Comparison of ENCODE assay signal across 23 cellular contexts in the genomic region with DNA sequence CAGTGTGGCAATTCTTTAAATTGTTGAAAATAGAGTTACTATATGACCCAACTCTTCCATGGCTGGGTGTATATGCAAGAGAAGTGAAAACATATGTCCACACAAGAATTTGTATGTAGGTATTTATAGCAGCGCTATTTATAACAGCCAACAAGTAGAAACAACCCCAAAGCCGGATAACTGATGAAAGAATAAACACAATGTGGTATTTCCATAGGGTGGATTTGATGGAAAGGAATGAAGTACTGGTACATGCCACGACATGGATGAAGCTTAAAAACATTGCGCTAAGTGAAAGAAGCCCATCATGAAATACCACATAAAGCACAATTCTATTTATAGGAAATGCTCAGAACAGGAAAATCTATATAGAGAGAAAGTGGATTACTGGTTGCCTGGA.
DNase-seq lines count a peak whose midpoint lies in the region; ATAC-seq and TF ChIP-seq lines count a peak whose summit lies in the region.
"Had no signal": no experiment of that assay in that cellular context is flagged by ENCODE, and none has a peak within 500 bp of the region (broad histone marks: within the 10 kb centered on the region; RNA-seq: fewer than 3 reads in every experiment).

No MANE protein-coding gene starts in this region.

- no peak overlapping the region for H3K4me3 ChIP-seq in epithelial cell of esophagus (ENCODE audit: low read length)
- no peak overlapping the region for H3K4me3 ChIP-seq in mesendoderm (ENCODE audit: low read length)
- H3K4me3 ChIP-seq: BLaER1, GM12878 had no signal

- H2BK15ac ChIP-seq in mesendoderm (replicated peaks; ENCODE audit: low read depth) = no peak overlapping the region

- H3K4me2 ChIP-seq in mesendoderm (ENCODE audit: low read length) = no peak overlapping the region
- H3K4me2 ChIP-seq: BLaER1 had no signal

- no peaks in the 10 kb centered on the region for H3K79me1 ChIP-seq in mesendoderm (ENCODE audit: low read length)

- H2AK5ac ChIP-seq in mesendoderm (ENCODE audit: low read length) = no peak overlapping the region

- no peaks in the 10 kb centered on the region for H3K4me1 ChIP-seq in mesendoderm (ENCODE audit: control insufficient read depth, low read depth, low read length)
- H3K4me1 ChIP-seq: BE2C, BLaER1 had no signal

- DNase-seq in MV-4-11 (lab: John Stamatoyannopoulos, UW) (peak; percentile 57), epithelial cell of esophagus (ENCODE audit: low read depth) (peak; percentile 76), mesendoderm (no peak), T-helper 9 cell (no peak), hypothalamus (lab: John Stamatoyannopoulos, UW) (no peak)
- DNase-seq: 8988T; ACHN; BE2C; C1 segment of cervical spinal cord; CD4-positive, alpha-beta memory T cell; CD4-positive, CD25-positive, alpha-beta regulatory T cell; CD8-positive, alpha-beta memory T cell; COR-L47; DMS 273 treated with DMSO at 0.1 percent for 48 hours; DMS153; DMS53; DMS79; DND-41; EL; GDM1 had no signal

- no peak for ATAC-seq in SK-N-SH treated with all-trans-retinoic acid at 6 μM for 48 hours
- ATAC-seq: GM12878 had no signal

- TF ChIP-seq CTCF in epithelial cell of esophagus (IDR thresholded peaks at IDR 0.05; ENCODE audit: insufficient read depth, low read depth, low read length, missing control alignments) = no peak

- H3K23ac ChIP-seq in mesendoderm (ENCODE audit: low read length) = no peak overlapping the region

- no peaks in the 10 kb centered on the region for H3K36me3 ChIP-seq in mesendoderm (ENCODE audit: control insufficient read depth, insufficient read depth, low read length)
- H3K36me3 ChIP-seq: BE2C, BLaER1 had no signal

- WGBS in mesendoderm (ENCODE audit: extremely low coverage, insufficient coverage, low lambda C conversion rate) = no CpG with 5 or more reads among the region's 4 CpGs

- H3K27ac ChIP-seq in mesendoderm (ENCODE audit: low read depth, low read length) = no peak overlapping the region
- H3K27ac ChIP-seq: BLaER1 had no signal

- no peak overlapping the region for H3K9ac ChIP-seq in mesendoderm (ENCODE audit: low read length)
- H3K9ac ChIP-seq: BLaER1 had no signal

- no peak overlapping the region for H3K4ac ChIP-seq in mesendoderm (ENCODE audit: low read depth, low read length)

- no peak overlapping the region for H2BK120ac ChIP-seq in mesendoderm (ENCODE audit: low read depth, low read length)

- no peak overlapping the region for H3K18ac ChIP-seq in mesendoderm (ENCODE audit: low read length)

- no peaks in the 10 kb centered on the region for H3K79me2 ChIP-seq in mesendoderm (ENCODE audit: control insufficient read depth, insufficient read depth, low read length)

- peak overlapping the region; percentile 56 for H4K8ac ChIP-seq in mesendoderm (ENCODE audit: low read depth, low read length)

- no peak overlapping the region for H3K56ac ChIP-seq in mesendoderm (ENCODE audit: low read length)

- no peak overlapping the region for H4K5ac ChIP-seq in mesendoderm (ENCODE audit: low read length)

- no peak overlapping the region for H2BK5ac ChIP-seq in mesendoderm (ENCODE audit: low read length)

- H3K27me3 ChIP-seq in mesendoderm (ENCODE audit: insufficient read depth, low read length, poor library complexity) = no peaks in the 10 kb centered on the region
- H3K27me3 ChIP-seq: BE2C, BLaER1 had no signal

TF ChIP-seq in SK-N-SH treated with all-trans-retinoic acid at 6 μM for 48 hours, 23 proteins besides CTCF, POLR2A, EP300 and RAD21:
- TF ChIP-seq, protein P1, sequence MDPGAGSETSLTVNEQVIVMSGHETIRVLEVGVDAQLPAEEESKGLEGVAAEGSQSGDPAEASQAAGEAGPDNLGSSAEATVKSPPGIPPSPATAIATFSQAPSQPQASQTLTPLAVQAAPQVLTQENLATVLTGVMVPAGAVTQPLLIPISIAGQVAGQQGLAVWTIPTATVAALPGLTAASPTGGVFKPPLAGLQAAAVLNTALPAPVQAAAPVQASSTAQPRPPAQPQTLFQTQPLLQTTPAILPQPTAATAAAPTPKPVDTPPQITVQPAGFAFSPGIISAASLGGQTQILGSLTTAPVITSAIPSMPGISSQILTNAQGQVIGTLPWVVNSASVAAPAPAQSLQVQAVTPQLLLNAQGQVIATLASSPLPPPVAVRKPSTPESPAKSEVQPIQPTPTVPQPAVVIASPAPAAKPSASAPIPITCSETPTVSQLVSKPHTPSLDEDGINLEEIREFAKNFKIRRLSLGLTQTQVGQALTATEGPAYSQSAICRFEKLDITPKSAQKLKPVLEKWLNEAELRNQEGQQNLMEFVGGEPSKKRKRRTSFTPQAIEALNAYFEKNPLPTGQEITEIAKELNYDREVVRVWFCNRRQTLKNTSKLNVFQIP (CRISPR knock-in tag; IDR thresholded peaks at IDR 0.05; ENCODE audit: borderline replicate concordance, low read depth) = no peak
- TF ChIP-seq OSR1 (CRISPR knock-in tag; IDR thresholded peaks at IDR 0.05) (no peak), RARB (CRISPR knock-in tag; IDR thresholded peaks at IDR 0.05) (no peak), TOX (CRISPR knock-in tag; IDR thresholded peaks at IDR 0.05; ENCODE audit: borderline replicate concordance) (no peak), ZFP30 (CRISPR knock-in tag; IDR thresholded peaks at IDR 0.05) (no peak), ARNTL (CRISPR knock-in tag; IDR thresholded peaks at IDR 0.05; ENCODE audit: borderline replicate concordance, low read depth) (no peak), PPARA (CRISPR knock-in tag; IDR thresholded peaks at IDR 0.05; ENCODE audit: borderline replicate concordance) (no peak), ZNF70 (CRISPR knock-in tag; IDR thresholded peaks at IDR 0.05) (no peak), ZC3H10 (CRISPR knock-in tag; IDR thresholded peaks at IDR 0.05) (no peak), TCF4 (CRISPR knock-in tag; IDR thresholded peaks at IDR 0.05; ENCODE audit: borderline replicate concordance) (no peak), SNAI2 (CRISPR knock-in tag; IDR thresholded peaks at IDR 0.05) (no peak), CSDC2 (CRISPR knock-in tag; IDR thresholded peaks at IDR 0.05) (no peak), BACH2 (CRISPR knock-in tag; IDR thresholded peaks at IDR 0.05; ENCODE audit: borderline replicate concordance) (no peak), ZNF8 (CRISPR knock-in tag; IDR thresholded peaks at IDR 0.05) (no peak), ZNF565 (CRISPR knock-in tag; conservative IDR thresholded peaks at IDR 0.05; ENCODE audit: low read depth) (no peak)
- TF ChIP-seq, protein P2, sequence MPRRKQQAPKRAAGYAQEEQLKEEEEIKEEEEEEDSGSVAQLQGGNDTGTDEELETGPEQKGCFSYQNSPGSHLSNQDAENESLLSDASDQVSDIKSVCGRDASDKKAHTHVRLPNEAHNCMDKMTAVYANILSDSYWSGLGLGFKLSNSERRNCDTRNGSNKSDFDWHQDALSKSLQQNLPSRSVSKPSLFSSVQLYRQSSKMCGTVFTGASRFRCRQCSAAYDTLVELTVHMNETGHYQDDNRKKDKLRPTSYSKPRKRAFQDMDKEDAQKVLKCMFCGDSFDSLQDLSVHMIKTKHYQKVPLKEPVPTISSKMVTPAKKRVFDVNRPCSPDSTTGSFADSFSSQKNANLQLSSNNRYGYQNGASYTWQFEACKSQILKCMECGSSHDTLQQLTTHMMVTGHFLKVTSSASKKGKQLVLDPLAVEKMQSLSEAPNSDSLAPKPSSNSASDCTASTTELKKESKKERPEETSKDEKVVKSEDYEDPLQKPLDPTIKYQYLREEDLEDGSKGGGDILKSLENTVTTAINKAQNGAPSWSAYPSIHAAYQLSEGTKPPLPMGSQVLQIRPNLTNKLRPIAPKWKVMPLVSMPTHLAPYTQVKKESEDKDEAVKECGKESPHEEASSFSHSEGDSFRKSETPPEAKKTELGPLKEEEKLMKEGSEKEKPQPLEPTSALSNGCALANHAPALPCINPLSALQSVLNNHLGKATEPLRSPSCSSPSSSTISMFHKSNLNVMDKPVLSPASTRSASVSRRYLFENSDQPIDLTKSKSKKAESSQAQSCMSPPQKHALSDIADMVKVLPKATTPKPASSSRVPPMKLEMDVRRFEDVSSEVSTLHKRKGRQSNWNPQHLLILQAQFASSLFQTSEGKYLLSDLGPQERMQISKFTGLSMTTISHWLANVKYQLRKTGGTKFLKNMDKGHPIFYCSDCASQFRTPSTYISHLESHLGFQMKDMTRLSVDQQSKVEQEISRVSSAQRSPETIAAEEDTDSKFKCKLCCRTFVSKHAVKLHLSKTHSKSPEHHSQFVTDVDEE (CRISPR knock-in tag; IDR thresholded peaks at IDR 0.05) = no peak
- TF ChIP-seq, protein P3, sequence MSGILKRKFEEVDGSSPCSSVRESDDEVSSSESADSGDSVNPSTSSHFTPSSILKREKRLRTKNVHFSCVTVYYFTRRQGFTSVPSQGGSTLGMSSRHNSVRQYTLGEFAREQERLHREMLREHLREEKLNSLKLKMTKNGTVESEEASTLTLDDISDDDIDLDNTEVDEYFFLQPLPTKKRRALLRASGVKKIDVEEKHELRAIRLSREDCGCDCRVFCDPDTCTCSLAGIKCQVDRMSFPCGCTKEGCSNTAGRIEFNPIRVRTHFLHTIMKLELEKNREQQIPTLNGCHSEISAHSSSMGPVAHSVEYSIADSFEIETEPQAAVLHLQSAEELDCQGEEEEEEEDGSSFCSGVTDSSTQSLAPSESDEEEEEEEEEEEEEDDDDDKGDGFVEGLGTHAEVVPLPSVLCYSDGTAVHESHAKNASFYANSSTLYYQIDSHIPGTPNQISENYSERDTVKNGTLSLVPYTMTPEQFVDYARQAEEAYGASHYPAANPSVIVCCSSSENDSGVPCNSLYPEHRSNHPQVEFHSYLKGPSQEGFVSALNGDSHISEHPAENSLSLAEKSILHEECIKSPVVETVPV (CRISPR knock-in tag; IDR thresholded peaks at IDR 0.05) = no peak

Comparison
In these comparisons a context has a peak if more than half of its experiments do, and no peak if none do; other contexts are left out.
1. DNase-seq: peak in MV-4-11 (single experiment) and epithelial cell of esophagus (single experiment); none in mesendoderm (single experiment), T-helper 9 cell (single experiment) and hypothalamus (0 of 51).